Comparison of ENCODE assay signal across 17 cellular contexts in genomic region chr11:57936050-57936418, GRCh38.
DNase-seq lines count a peak whose midpoint lies in the region; ATAC-seq and TF ChIP-seq lines count a peak whose summit lies in the region.
"Had no signal": no experiment of that assay in that cellular context is flagged by ENCODE, and none has a peak within 500 bp of the region (broad histone marks: within the 10 kb centered on the region; RNA-seq: fewer than 3 reads in every experiment).

No MANE protein-coding gene starts in this region.

- DNase-seq in heart left ventricle (no peak), Right ventricle myocardium superior (no peak), HuH-7 (ENCODE audit: low spot score) (peak; percentile 34), NK-92 (lab: John Stamatoyannopoulos, UW; ENCODE audit: unreplicated experiment) (no peak), middle frontal gyrus (ENCODE audit: extremely low spot score, low spot score) (no peak), prostate gland (ENCODE audit: low spot score) (no peak)
- DNase-seq: 8988T; ACHN; CD4-positive, CD25-positive, alpha-beta regulatory T cell; DMS79; GM23248 had no signal

- H3K4me1 ChIP-seq in heart left ventricle = peaks cover 0 to 7% (median 0%) of the 10 kb centered on the region in 12 donors
- no peaks in the 10 kb centered on the region for H3K4me1 ChIP-seq in skeletal muscle tissue (ENCODE audit: control insufficient read depth in 3 of 3, insufficient read depth in 3 of 3, low read length in 3 of 3)
- no peaks in the 10 kb centered on the region for H3K4me1 ChIP-seq in prostate gland (replicated peaks)
- H3K4me1 ChIP-seq: BLaER1 treated with 17β-estradiol and CSF1 and Interleukin-3, amounts not matched to agents 10 nM and 100 nM had no signal

- H3K4me3 ChIP-seq in heart left ventricle (no peak overlapping the region), skeletal muscle tissue (ENCODE audit: low read length in 3 of 3) (no peak overlapping the region), prostate gland (no peak overlapping the region)
- H3K4me3 ChIP-seq: BLaER1 treated with 17β-estradiol and CSF1 and Interleukin-3, amounts not matched to agents 10 nM and 100 nM; GM12878; GM23248 had no signal

- no peak overlapping the region for H3K9ac ChIP-seq in skeletal muscle tissue (ENCODE audit: low read depth in 1 of 3, low read length in 3 of 3)
- H3K9ac ChIP-seq: BLaER1 treated with 17β-estradiol and CSF1 and Interleukin-3, amounts not matched to agents 10 nM and 100 nM; GM23248 had no signal

- H3K27ac ChIP-seq in heart left ventricle (peak overlapping the region in 9 of 12 donors; percentile 2 to 64 (median 42)), VCaP (peak overlapping the region; percentile 92), skeletal muscle tissue (ENCODE audit: low read depth, low read length) (peak overlapping the region; percentile 23), prostate gland (no peak overlapping the region)
- H3K27ac ChIP-seq: BLaER1 treated with 17β-estradiol and CSF1 and Interleukin-3, amounts not matched to agents 10 nM and 100 nM; GM23248; HL-60 had no signal

- no peaks in the 10 kb centered on the region for H3K36me3 ChIP-seq in heart left ventricle
- H3K36me3 ChIP-seq in skeletal muscle tissue (ENCODE audit: control insufficient read depth in 3 of 3, insufficient read depth in 3 of 3, low read length in 3 of 3) = no peaks in the 10 kb centered on the region
- H3K36me3 ChIP-seq in prostate gland = no peaks in the 10 kb centered on the region
- H3K36me3 ChIP-seq: BLaER1 treated with 17β-estradiol and CSF1 and Interleukin-3, amounts not matched to agents 10 nM and 100 nM had no signal

- intact Hi-C loops in heart left ventricle (cut with DNase I) = loop anchor here in 2 of 10 donors (5.0 kb wide), 2 partner anchors 66 to 86 kb away; partner anchors contain the start of gene OR9Q1 (in 2 of the 2)
- intact Hi-C loops in Right ventricle myocardium superior (cut with DNase I) = no loop called here
- intact Hi-C loops in prostate gland (cut with DNase I) = no loop called here

- TF ChIP-seq POLR2A in heart left ventricle (IDR thresholded peaks at IDR 0.05) = no peak
- TF ChIP-seq POLR2A in prostate gland (IDR thresholded peaks at IDR 0.05) = no peak

- WGBS in heart left ventricle, 4 donors = 47 to 66% (median 56%) methylated on average over 1 of the region's 1 CpG
- WGBS in prostate gland = 38% methylated on average over 1 of the region's 1 CpG

- H3K27me3 ChIP-seq in heart left ventricle (no peaks in the 10 kb centered on the region), skeletal muscle tissue (ENCODE audit: control insufficient read depth in 3 of 3, insufficient read depth in 3 of 3, low read length in 3 of 3) (peaks cover 0 to 2% (median 0%) of the 10 kb centered on the region in 3 donors), prostate gland (replicated peaks; ENCODE audit: insufficient read depth) (no peaks in the 10 kb centered on the region)
- H3K27me3 ChIP-seq: BLaER1 treated with 17β-estradiol and CSF1 and Interleukin-3, amounts not matched to agents 10 nM and 100 nM had no signal

- TF ChIP-seq CTCF in heart left ventricle (IDR thresholded peaks at IDR 0.05) = no peak
- TF ChIP-seq CTCF in VCaP (conservative IDR thresholded peaks at IDR 0.05) = no peak
- no peak for TF ChIP-seq CTCF in prostate gland (IDR thresholded peaks at IDR 0.05)

- H3K9me3 ChIP-seq in heart left ventricle (no peaks in the 10 kb centered on the region), skeletal muscle tissue (ENCODE audit: control insufficient read depth in 3 of 3, low read length in 3 of 3) (no peaks in the 10 kb centered on the region), prostate gland (no peaks in the 10 kb centered on the region)
- H3K9me3 ChIP-seq: BLaER1 treated with 17β-estradiol and CSF1 and Interleukin-3, amounts not matched to agents 10 nM and 100 nM had no signal

- ATAC-seq in heart left ventricle = peak in 2 of 4 donors; percentile 39 to 85
- no peak for ATAC-seq in Right ventricle myocardium superior (ENCODE audit: poor library complexity)
- ATAC-seq: GM12878, HCT116 had no signal

Comparison
In these comparisons a context has a peak if more than half of its experiments do, and no peak if none do; other contexts are left out.
1. H3K27ac ChIP-seq: peak in heart left ventricle (9 of 12), VCaP (single experiment) and skeletal muscle tissue (single experiment); none in prostate gland (0 of 2).